ENCODE assay signal across 1 cellular context in the genomic region with DNA sequence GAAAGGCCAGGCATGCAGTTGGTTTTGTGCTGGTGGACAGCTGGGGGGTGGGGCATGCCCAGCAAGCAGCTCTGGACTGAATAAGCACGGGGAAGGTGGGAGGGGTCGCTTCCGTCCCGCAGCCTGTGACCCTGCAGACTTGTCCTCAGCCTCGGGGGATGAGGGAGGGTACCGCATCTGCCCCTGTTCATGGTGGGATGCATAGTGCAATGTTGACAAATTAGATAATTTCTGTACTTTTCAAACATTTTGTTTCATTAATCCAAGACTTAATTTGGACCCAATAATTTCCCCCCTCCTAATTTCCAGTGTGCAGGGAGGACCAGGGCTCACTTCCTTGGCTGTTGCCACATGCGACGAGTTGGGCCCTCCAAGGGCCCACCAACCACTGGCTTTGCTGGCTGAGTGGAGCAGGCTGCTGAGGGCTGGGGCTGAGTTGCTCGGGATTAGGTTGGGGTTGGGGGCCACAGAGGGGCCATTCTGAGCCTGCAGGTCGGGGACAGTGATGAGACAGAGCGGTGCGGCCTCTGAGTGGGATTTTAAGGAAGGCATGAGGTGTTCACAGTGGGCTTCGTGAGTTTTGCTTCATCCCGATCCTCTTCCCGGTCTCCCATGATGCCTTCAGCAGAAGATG.
TF ChIP-seq lines count a peak whose summit lies in the region.

No MANE protein-coding gene starts in this region.

TF ChIP-seq in K562, 482 proteins besides CTCF, POLR2A, EP300 and RAD21:
- TF ChIP-seq TARDBP (IDR thresholded peaks at IDR 0.05) (no peak), TCF3 (CRISPR knock-in tag; IDR thresholded peaks at IDR 0.05) (no peak), POLR2B (IDR thresholded peaks at IDR 0.05; ENCODE audit: low read depth, partially characterized antibody) (no peak)
- TF ChIP-seq, protein P1, sequence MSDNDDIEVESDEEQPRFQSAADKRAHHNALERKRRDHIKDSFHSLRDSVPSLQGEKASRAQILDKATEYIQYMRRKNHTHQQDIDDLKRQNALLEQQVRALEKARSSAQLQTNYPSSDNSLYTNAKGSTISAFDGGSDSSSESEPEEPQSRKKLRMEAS (CRISPR knock-in tag; IDR thresholded peaks at IDR 0.05), result no peak
- TF ChIP-seq, protein P2, sequence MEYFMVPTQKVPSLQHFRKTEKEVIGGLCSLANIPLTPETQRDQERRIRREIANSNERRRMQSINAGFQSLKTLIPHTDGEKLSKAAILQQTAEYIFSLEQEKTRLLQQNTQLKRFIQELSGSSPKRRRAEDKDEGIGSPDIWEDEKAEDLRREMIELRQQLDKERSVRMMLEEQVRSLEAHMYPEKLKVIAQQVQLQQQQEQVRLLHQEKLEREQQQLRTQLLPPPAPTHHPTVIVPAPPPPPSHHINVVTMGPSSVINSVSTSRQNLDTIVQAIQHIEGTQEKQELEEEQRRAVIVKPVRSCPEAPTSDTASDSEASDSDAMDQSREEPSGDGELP (CRISPR knock-in tag; IDR thresholded peaks at IDR 0.05; ENCODE audit: borderline replicate concordance), result no peak
- TF ChIP-seq, protein P3, sequence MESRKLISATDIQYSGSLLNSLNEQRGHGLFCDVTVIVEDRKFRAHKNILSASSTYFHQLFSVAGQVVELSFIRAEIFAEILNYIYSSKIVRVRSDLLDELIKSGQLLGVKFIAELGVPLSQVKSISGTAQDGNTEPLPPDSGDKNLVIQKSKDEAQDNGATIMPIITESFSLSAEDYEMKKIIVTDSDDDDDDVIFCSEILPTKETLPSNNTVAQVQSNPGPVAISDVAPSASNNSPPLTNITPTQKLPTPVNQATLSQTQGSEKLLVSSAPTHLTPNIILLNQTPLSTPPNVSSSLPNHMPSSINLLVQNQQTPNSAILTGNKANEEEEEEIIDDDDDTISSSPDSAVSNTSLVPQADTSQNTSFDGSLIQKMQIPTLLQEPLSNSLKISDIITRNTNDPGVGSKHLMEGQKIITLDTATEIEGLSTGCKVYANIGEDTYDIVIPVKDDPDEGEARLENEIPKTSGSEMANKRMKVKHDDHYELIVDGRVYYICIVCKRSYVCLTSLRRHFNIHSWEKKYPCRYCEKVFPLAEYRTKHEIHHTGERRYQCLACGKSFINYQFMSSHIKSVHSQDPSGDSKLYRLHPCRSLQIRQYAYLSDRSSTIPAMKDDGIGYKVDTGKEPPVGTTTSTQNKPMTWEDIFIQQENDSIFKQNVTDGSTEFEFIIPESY (CRISPR knock-in tag; IDR thresholded peaks at IDR 0.05), result no peak
